16 cellular contexts compared by ENCODE assay signal in genomic region chr5:167961731-167962130, GRCh38.
DNase-seq lines count a peak whose midpoint lies in the region; ATAC-seq and TF ChIP-seq lines count a peak whose summit lies in the region.
"Had no signal": no experiment of that assay in that cellular context is flagged by ENCODE, and none has a peak within 500 bp of the region (broad histone marks: within the 10 kb centered on the region; RNA-seq: fewer than 3 reads in every experiment).

No MANE protein-coding gene starts in this region.

- 44 to 57% (median 54%) methylated on average over 2 of the region's 2 CpGs for WGBS in heart left ventricle, 4 donors

- no peaks in the 10 kb centered on the region for H3K27me3 ChIP-seq in heart left ventricle
- H3K27me3 ChIP-seq in vagina: no peaks in the 10 kb centered on the region
- H3K27me3 ChIP-seq: BLaER1 treated with 17β-estradiol and CSF1 and Interleukin-3, amounts not matched to agents 10 nM and 100 nM had no signal

- no peaks in the 10 kb centered on the region for H3K36me3 ChIP-seq in heart left ventricle
- no peaks in the 10 kb centered on the region for H3K36me3 ChIP-seq in vagina

- peak; percentile 12 for ATAC-seq in Right ventricle myocardium superior (ENCODE audit: poor library complexity)
- no peak for ATAC-seq in heart left ventricle
- no peak for ATAC-seq in HG02938 (IDR thresholded peaks at IDR 0.05; ENCODE audit: unreplicated experiment)
- ATAC-seq: A549; CD8-positive, alpha-beta T cell had no signal

- H3K4me3 ChIP-seq in heart left ventricle (no peak overlapping the region), fibroblast of villous mesenchyme (ENCODE audit: low read depth, low read length) (no peak overlapping the region), vagina (no peak overlapping the region)
- H3K4me3 ChIP-seq: A549; BLaER1 treated with 17β-estradiol and CSF1 and Interleukin-3, amounts not matched to agents 10 nM and 100 nM had no signal

- no peak overlapping the region for H3K27ac ChIP-seq in heart left ventricle
- H3K27ac ChIP-seq in vagina: no peak overlapping the region
- H3K27ac ChIP-seq: 22Rv1; A549; BLaER1 treated with 17β-estradiol and CSF1 and Interleukin-3, amounts not matched to agents 10 nM and 100 nM; C4-2B had no signal

- intact Hi-C loops in Right ventricle myocardium superior (cut with DNase I): no loop called here
- intact Hi-C loops in heart left ventricle (cut with DNase I): no loop called here
- intact Hi-C loops in vagina (cut with DNase I): no loop called here

- H3K4me1 ChIP-seq in heart left ventricle (peaks cover 0 to 24% (median 7%) of the 10 kb centered on the region in 12 donors), vagina (no peaks in the 10 kb centered on the region)
- H3K4me1 ChIP-seq: A549; BLaER1 treated with 17β-estradiol and CSF1 and Interleukin-3, amounts not matched to agents 10 nM and 100 nM; Caco-2 had no signal

- DNase-seq in Right ventricle myocardium superior (no peak), heart left ventricle (no peak), fibroblast of villous mesenchyme (ENCODE audit: low read depth) (peak; percentile 85), vagina (ENCODE audit: extremely low spot score in 2 of 2) (no peak)
- DNase-seq: AML-193; Caco-2; Calu3; CD4-positive, alpha-beta T cell; CD8-positive, alpha-beta T cell; DMS79 treated with DMSO at 0.1 percent for 48 hours; GF-D8 had no signal

- TF ChIP-seq CTCF in heart left ventricle (IDR thresholded peaks at IDR 0.05) (no peak), fibroblast of villous mesenchyme (IDR thresholded peaks at IDR 0.05; ENCODE audit: insufficient read depth, low read depth, low read length) (no peak), vagina (IDR thresholded peaks at IDR 0.05) (no peak)

- TF ChIP-seq POLR2A in heart left ventricle (IDR thresholded peaks at IDR 0.05) (no peak), vagina (IDR thresholded peaks at IDR 0.05) (no peak)

- H3K9me3 ChIP-seq in heart left ventricle (peaks cover 0 to 13% (median 0%) of the 10 kb centered on the region in 12 donors), vagina (no peaks in the 10 kb centered on the region)
